Comparison of ENCODE assay signal across 10 cellular contexts in the genomic region with DNA sequence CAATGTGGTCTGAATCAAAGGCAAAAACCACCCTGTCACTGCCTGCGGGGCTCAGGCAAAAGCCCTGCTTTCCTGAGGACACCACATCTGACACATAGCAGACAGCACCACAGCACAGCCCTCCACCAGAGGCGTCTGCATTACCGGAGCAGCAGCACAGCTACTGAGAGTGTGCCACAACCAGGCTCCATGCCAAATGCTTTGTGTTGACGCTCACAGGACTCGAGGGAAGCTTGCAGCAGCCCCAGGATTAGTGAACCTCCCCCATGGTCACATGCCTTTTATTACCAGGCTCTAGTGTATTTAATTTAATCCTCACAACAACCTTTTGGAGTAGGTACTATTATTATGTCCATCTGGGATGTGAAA. TPM values are rescaled to one million over a fixed set of nuclear protein-coding genes. Genes with fewer than 3 reads are reported as not detected.
DNase-seq lines count a peak whose midpoint lies in the region; ATAC-seq and TF ChIP-seq lines count a peak whose summit lies in the region.
"Had no signal": no experiment of that assay in that cellular context is flagged by ENCODE, and none has a peak within 500 bp of the region (broad histone marks: within the 10 kb centered on the region; RNA-seq: fewer than 3 reads in every experiment).

No MANE protein-coding gene starts in this region.

- no peak for ATAC-seq in HG02642 (IDR thresholded peaks at IDR 0.05; ENCODE audit: poor library complexity, unreplicated experiment)

- WGBS in smooth muscle cell (ENCODE audit: low lambda C conversion rate) = 18% methylated on average over 5 of the region's 5 CpGs

- no peaks in the 10 kb centered on the region for H3K36me3 ChIP-seq in smooth muscle cell (ENCODE audit: low read depth)

- no peak overlapping the region for H3K9ac ChIP-seq in smooth muscle cell (ENCODE audit: low read depth)

- TF ChIP-seq CTCF in smooth muscle cell (IDR thresholded peaks at IDR 0.05; ENCODE audit: borderline replicate concordance, insufficient read depth, poor library complexity, severe bottlenecking) = no peak

- no peaks in the 10 kb centered on the region for H3F3A ChIP-seq in smooth muscle cell (ENCODE audit: low read depth)

- peak overlapping the region; percentile 43 for H3K4me2 ChIP-seq in smooth muscle cell

- peak overlapping the region; percentile 3 for H3K27ac ChIP-seq in smooth muscle cell (ENCODE audit: low read depth)

- DNase-seq in NCI-H82 (lab: John Stamatoyannopoulos, UW) (peak; percentile 57), NCI-H82 treated with DMSO at 0.1 percent for 48 hours (lab: John Stamatoyannopoulos, UW; ENCODE audit: unreplicated experiment) (no peak), SK-MEL-5 (ENCODE audit: low read depth, low spot score) (peak; percentile 73), globus pallidus (ENCODE audit: low spot score) (peak; percentile 65), smooth muscle cell (lab: John Stamatoyannopoulos, UW; ENCODE audit: unreplicated experiment) (peak; percentile 19), mucosa of gallbladder (ENCODE audit: low spot score) (no peak), SKM-1 (lab: John Stamatoyannopoulos, UW; ENCODE audit: unreplicated experiment) (no peak)
- DNase-seq: activated naive CD4-positive, alpha-beta T cell treated with anti-CD3 and anti-CD28 coated beads, Interleukin-2, amount 50 U/mL, for 16 hours; CD4-positive, CD25-positive, alpha-beta regulatory T cell had no signal

- H3K27me3 ChIP-seq in smooth muscle cell (ENCODE audit: low read depth) = no peaks in the 10 kb centered on the region

- peaks cover 3% of the 10 kb centered on the region for H3K79me2 ChIP-seq in smooth muscle cell (ENCODE audit: low read depth)

- H3K4me1 ChIP-seq in smooth muscle cell (ENCODE audit: low read depth) = no peaks in the 10 kb centered on the region

- H3K9me3 ChIP-seq in smooth muscle cell (replicated peaks; ENCODE audit: low read depth) = no peaks in the 10 kb centered on the region

- peaks cover 19% of the 10 kb centered on the region for H4K20me1 ChIP-seq in smooth muscle cell (ENCODE audit: low read depth)

- in situ Hi-C loops in SK-MEL-5 (cut with HindIII; ENCODE audit: low pct_unique_long_range_greater_than_20kb, low sequenced_read_pairs) = loop anchor here (10.0 kb wide), 1 partner anchor 142 kb away; no protein-coding TSS in a partner anchor

- H3K4me3 ChIP-seq in smooth muscle cell = no peak overlapping the region

- no peak overlapping the region for H2AFZ ChIP-seq in smooth muscle cell (ENCODE audit: low read depth)

RNA-seq across cellular contexts. Expression of a gene that starts 12.6 kb away (rescaled TPM):
- total RNA-seq in SK-MEL-5 (2014; rRNA removed; shearing (Covaris generic)) = 26.6 and 27.7 TPM in 2 replicates
- 29.2 and 32.5 TPM in 2 replicates for polyA plus RNA-seq in SK-MEL-5 (2015; cell fraction: cytosol; rRNA removed)
- polyA plus RNA-seq in SK-MEL-5 (2015; cell fraction: nucleus; rRNA removed) = 46.9 and 58.8 TPM in 2 replicates
- total RNA-seq in smooth muscle cell (9.8 and 32.3 TPM in 2 replicates), mucosa of gallbladder (37.6 TPM)
- polyA plus RNA-seq in smooth muscle cell = 31.0 and 51.9 TPM in 2 replicates

RNA-seq across cellular contexts. Expression of a gene that starts 12.8 kb away (rescaled TPM):
- 6.3 and 6.8 TPM in 2 replicates for total RNA-seq in SK-MEL-5 (2014; rRNA removed; shearing (Covaris generic))
- 9.1 and 13.3 TPM in 2 replicates for polyA plus RNA-seq in SK-MEL-5 (2015; cell fraction: cytosol; rRNA removed)
- 3.9 and 8.5 TPM in 2 replicates for polyA plus RNA-seq in SK-MEL-5 (2015; cell fraction: nucleus; rRNA removed)
- total RNA-seq in smooth muscle cell (7.7 and 8.4 TPM in 2 replicates), mucosa of gallbladder (12.0 TPM)
- polyA plus RNA-seq in smooth muscle cell = 6.1 and 7.5 TPM in 2 replicates

RNA-seq across cellular contexts. Expression of a gene that starts 53.7 kb away (rescaled TPM):
- 1.1 and 1.2 TPM in 2 replicates for total RNA-seq in SK-MEL-5 (2014; rRNA removed; shearing (Covaris generic))
- 0.06 and 1.1 TPM in 2 replicates for polyA plus RNA-seq in SK-MEL-5 (2015; cell fraction: cytosol; rRNA removed)
- 4.1 and 4.3 TPM in 2 replicates for polyA plus RNA-seq in SK-MEL-5 (2015; cell fraction: nucleus; rRNA removed)
- total RNA-seq in smooth muscle cell = 0.72 TPM in 1 of 2 replicates, not detected in the other
- 0.83 and 2.4 TPM in 2 replicates for polyA plus RNA-seq in smooth muscle cell
- 6.7 TPM for total RNA-seq in mucosa of gallbladder
- total RNA-seq: CD4-positive, CD25-positive, alpha-beta regulatory T cell had no signal
- polyA plus RNA-seq: CD4-positive, CD25-positive, alpha-beta regulatory T cell had no signal

RNA-seq across cellular contexts. Expression of a gene that starts 54.2 kb away (rescaled TPM):
- total RNA-seq in SK-MEL-5 (2014; rRNA removed; shearing (Covaris generic)) = 7.7 and 9.7 TPM in 2 replicates
- 18.9 and 24.6 TPM in 2 replicates for polyA plus RNA-seq in SK-MEL-5 (2015; cell fraction: cytosol; rRNA removed)
- 31.8 and 45.8 TPM in 2 replicates for polyA plus RNA-seq in SK-MEL-5 (2015; cell fraction: nucleus; rRNA removed)
- 27.0 and 27.3 TPM in 2 replicates for total RNA-seq in smooth muscle cell
- polyA plus RNA-seq in smooth muscle cell = 20.3 and 37.9 TPM in 2 replicates
- total RNA-seq in mucosa of gallbladder = 81.3 TPM

Comparison
In these comparisons a context has a peak if more than half of its experiments do, and no peak if none do; other contexts are left out.
1. DNase-seq: peak in NCI-H82 (single experiment), SK-MEL-5 (single experiment), globus pallidus (single experiment) and smooth muscle cell (single experiment); none in NCI-H82 treated with DMSO at 0.1 percent for 48 hours (single experiment), mucosa of gallbladder (single experiment) and SKM-1 (single experiment).